ENCODE assay signal across 27 cellular contexts in genomic region chr19:35500611-35501010, GRCh38. TPM values are rescaled to one million over a fixed set of nuclear protein-coding genes. Genes with fewer than 3 reads are reported as not detected.
"Had no signal": no experiment of that assay in that cellular context is flagged by ENCODE, and none has a peak within 500 bp of the region (broad histone marks: within the 10 kb centered on the region; RNA-seq: fewer than 3 reads in every experiment).

No MANE protein-coding gene starts in this region.

- H3K9me3 ChIP-seq: esophagus squamous epithelium, gastroesophageal sphincter, left lung, lower lobe of right lung, psoas muscle, stomach had no signal

- H3K9me3 Mint-ChIP-seq: dendritic cell treated with granulocyte-macrophage colony-stimulating factor and Interleukin-4, amounts not matched to agents 40 ng/mL and 50 ng/mL, for 4 days; effector memory CD8-positive, alpha-beta T cell; immature natural killer cell; memory B cell; mesothelial cell of epicardium; natural killer cell; neural progenitor cell had no signal

- H2AFZ ChIP-seq: neural progenitor cell had no signal

- H3K4me3 ChIP-seq: esophagus squamous epithelium, gastroesophageal sphincter, left lung, lower lobe of right lung, neural progenitor cell, psoas muscle, stomach had no signal

- H3K4me1 Mint-ChIP-seq: memory B cell had no signal

- H3K4me2 ChIP-seq: neural progenitor cell had no signal

- ATAC-seq: effector memory CD8-positive, alpha-beta T cell; gastroesophageal sphincter; natural killer cell; psoas muscle; sciatic nerve had no signal

- FAIRE-seq: colon, keratinocyte had no signal

- H3K9ac ChIP-seq: neural progenitor cell had no signal

- H3K27me3 ChIP-seq: neural progenitor cell had no signal

- H3K36me3 ChIP-seq: gastroesophageal sphincter, left lung, lower lobe of right lung, neural progenitor cell had no signal

- DNase-seq: effector memory CD8-positive, alpha-beta T cell; esophagus squamous epithelium; foreskin fibroblast; glutamatergic neuron; immature natural killer cell; left lung; lower lobe of right lung; natural killer cell; occipital lobe; stimulated activated naive CD4-positive, alpha-beta T cell; stomach; substantia nigra; trophoblast cell had no signal

- H3K4me3 Mint-ChIP-seq: dendritic cell treated with granulocyte-macrophage colony-stimulating factor and Interleukin-4, amounts not matched to agents 40 ng/mL and 50 ng/mL, for 4 days; effector memory CD8-positive, alpha-beta T cell; immature natural killer cell; memory B cell; mesothelial cell of epicardium; natural killer cell; neural progenitor cell had no signal

- H3K27ac ChIP-seq: esophagus squamous epithelium, gastroesophageal sphincter, left lung, lower lobe of right lung, neural progenitor cell, psoas muscle, stomach had no signal

- H3K4me1 ChIP-seq: neural progenitor cell, psoas muscle had no signal

- H3K36me3 Mint-ChIP-seq: immature natural killer cell, memory B cell, natural killer cell, neural progenitor cell had no signal

- H3K27ac Mint-ChIP-seq: dendritic cell treated with granulocyte-macrophage colony-stimulating factor and Interleukin-4, amounts not matched to agents 40 ng/mL and 50 ng/mL, for 4 days; effector memory CD8-positive, alpha-beta T cell; immature natural killer cell; memory B cell; mesothelial cell of epicardium; natural killer cell; neural progenitor cell had no signal

RNA-seq across cellular contexts. Expression of gene KRTDAP, which starts 10.3 kb away (rescaled TPM):
- total RNA-seq: epithelial cell of proximal tubule, gastroesophageal sphincter, left lung, mucosa of gallbladder, myocyte, natural killer cell, occipital lobe, psoas muscle, sciatic nerve, skeletal muscle tissue, stomach, urinary bladder had no signal
- polyA plus RNA-seq: immature natural killer cell, psoas muscle, urinary bladder had no signal

RNA-seq across cellular contexts. Expression of gene DMKN, which starts 12.8 kb away (rescaled TPM):
- total RNA-seq: skeletal muscle tissue had no signal

RNA-seq across cellular contexts. Expression of gene SBSN, which starts 27.5 kb away (rescaled TPM):
- total RNA-seq: epithelial cell of proximal tubule, lower lobe of right lung, mucosa of gallbladder, myocyte, natural killer cell, occipital lobe, psoas muscle, sciatic nerve, skeletal muscle tissue, stomach, urinary bladder had no signal
- polyA plus RNA-seq: immature natural killer cell had no signal

RNA-seq across cellular contexts. Expression of gene GAPDHS, which starts 32.6 kb away (rescaled TPM):
- total RNA-seq: epithelial cell of proximal tubule, esophagus squamous epithelium, gastroesophageal sphincter, left lung, lower lobe of right lung, mesothelial cell of epicardium, mucosa of gallbladder, myocyte, natural killer cell, occipital lobe, psoas muscle, sciatic nerve, skeletal muscle tissue, stomach, urinary bladder had no signal
- polyA plus RNA-seq: immature natural killer cell, psoas muscle, stomach, urinary bladder had no signal
